In genomic region chr2:48515588-48515987, GRCh38 we compare ENCODE assay signal across 16 cellular contexts. TPM values are rescaled to one million over a fixed set of nuclear protein-coding genes. Genes with fewer than 3 reads are reported as not detected.
DNase-seq lines count a peak whose midpoint lies in the region; ATAC-seq and TF ChIP-seq lines count a peak whose summit lies in the region.
"Had no signal": no experiment of that assay in that cellular context is flagged by ENCODE, and none has a peak within 500 bp of the region (broad histone marks: within the 10 kb centered on the region; RNA-seq: fewer than 3 reads in every experiment).

No MANE protein-coding gene starts in this region.

- peaks cover 2% of the 10 kb centered on the region; the same call in 1 of the 2 replicates for H3K9me1 ChIP-seq in IMR-90 (ENCODE audit: insufficient read depth, low read length)

- TF ChIP-seq CTCF in IMR-90 (conservative IDR thresholded peaks at IDR 0.05; ENCODE audit: low read depth, low read length) (no peak), esophagus muscularis mucosa (IDR thresholded peaks at IDR 0.05) (no peak), lower lobe of right lung (IDR thresholded peaks at IDR 0.05) (no peak)
- no peak for TF ChIP-seq CTCF in CD8-positive, alpha-beta T cell (IDR thresholded peaks at IDR 0.05)

- no peak overlapping the region for H3K14ac ChIP-seq in IMR-90 (replicated peaks; ENCODE audit: low read depth, low read length)

- no peak overlapping the region for H2BK15ac ChIP-seq in IMR-90 (ENCODE audit: low read depth, low read length)

- H3K27ac ChIP-seq in IMR-90 (ENCODE audit: insufficient read depth, low read length) = no peak overlapping the region
- H3K27ac ChIP-seq in esophagus muscularis mucosa (replicated peaks in 1 of 4) = peak overlapping the region; percentile 81 to 90 (median 85)
- H3K27ac ChIP-seq in lower lobe of right lung = peak overlapping the region; percentile 63
- H3K27ac ChIP-seq in subcutaneous abdominal adipose tissue (ENCODE audit: low read depth, low read length) = peak overlapping the region; percentile 31
- no peak overlapping the region for H3K27ac ChIP-seq in CD8-positive, alpha-beta T cell (ENCODE audit: low read depth, low read length)
- H3K27ac ChIP-seq: PC-9 had no signal

- no peaks in the 10 kb centered on the region for H3K27me3 ChIP-seq in IMR-90 (ENCODE audit: control insufficient read depth, insufficient read depth, low read length)
- no peaks in the 10 kb centered on the region for H3K27me3 ChIP-seq in esophagus muscularis mucosa
- no peaks in the 10 kb centered on the region for H3K27me3 ChIP-seq in lower lobe of right lung (ENCODE audit: low read depth)
- H3K27me3 ChIP-seq in subcutaneous abdominal adipose tissue (ENCODE audit: control insufficient read depth in 5 of 5, insufficient read depth in 4 of 5, low read length in 5 of 5) = no peaks in the 10 kb centered on the region
- H3K27me3 ChIP-seq in CD8-positive, alpha-beta T cell (ENCODE audit: insufficient read depth, low read length) = no peaks in the 10 kb centered on the region

- H4K5ac ChIP-seq in IMR-90 (ENCODE audit: low read depth, low read length) = no peak overlapping the region

- TF ChIP-seq POLR2A in IMR-90 (IDR thresholded peaks at IDR 0.05; ENCODE audit: low read depth, low read length) (no peak), esophagus muscularis mucosa (IDR thresholded peaks at IDR 0.05; ENCODE audit: low read depth) (no peak)

- H3K79me1 ChIP-seq in IMR-90 (ENCODE audit: low read depth in 1 of 2, low read length in 2 of 2) = no peaks in the 10 kb centered on the region; a peak in 1 of 4 replicates

- peaks cover 47% of the 10 kb centered on the region for H3K36me3 Mint-ChIP-seq in effector memory CD8-positive, alpha-beta T cell (ENCODE audit: insufficient read depth)
- peaks cover 87% of the 10 kb centered on the region for H3K36me3 Mint-ChIP-seq in CD8-positive, alpha-beta T cell

- H3K36me3 ChIP-seq in IMR-90 (ENCODE audit: control insufficient read depth, insufficient read depth, low read length) = peaks cover 12% of the 10 kb centered on the region
- H3K36me3 ChIP-seq in esophagus muscularis mucosa = peaks cover 4 to 74% (median 49%) of the 10 kb centered on the region in 4 donors
- peaks cover 93% of the 10 kb centered on the region for H3K36me3 ChIP-seq in lower lobe of right lung
- peaks cover 16 to 65% (median 32%) of the 10 kb centered on the region in 5 donors for H3K36me3 ChIP-seq in subcutaneous abdominal adipose tissue (ENCODE audit: control insufficient read depth in 5 of 5, insufficient read depth in 5 of 5, low read length in 5 of 5)
- H3K36me3 ChIP-seq in CD8-positive, alpha-beta T cell (ENCODE audit: insufficient read depth, low read length) = peaks cover 33% of the 10 kb centered on the region

- no peak overlapping the region for H2BK20ac ChIP-seq in IMR-90 (ENCODE audit: low read depth, low read length)

- WGBS in IMR-90 (ENCODE audit: extremely low coverage in 2 of 2, insufficient read length in 1 of 2), 2 experiments = 84% methylated on average over 5 of the region's 6 CpGs; no CpG with 5 or more reads in 1 of the 2 experiments
- 41% methylated on average over 6 of the region's 6 CpGs for WGBS in esophagus muscularis mucosa

- H3K4me1 ChIP-seq in IMR-90 (ENCODE audit: control insufficient read depth, insufficient read depth, low read length) (peaks cover 4% of the 10 kb centered on the region), esophagus muscularis mucosa (peaks cover 7 to 44% (median 39%) of the 10 kb centered on the region in 4 donors), lower lobe of right lung (peaks cover 20% of the 10 kb centered on the region), subcutaneous abdominal adipose tissue (ENCODE audit: control insufficient read depth in 5 of 5, insufficient read depth in 5 of 5, low read length in 5 of 5) (peaks cover 0 to 19% (median 11%) of the 10 kb centered on the region in 5 donors)
- no peaks in the 10 kb centered on the region for H3K4me1 ChIP-seq in CD8-positive, alpha-beta T cell (ENCODE audit: insufficient read depth, low read length)

- no peak overlapping the region for H3K4me3 Mint-ChIP-seq in effector memory CD8-positive, alpha-beta T cell
- no peak overlapping the region for H3K4me3 Mint-ChIP-seq in CD8-positive, alpha-beta T cell
- H3K4me3 Mint-ChIP-seq: activated CD4-positive, alpha-beta memory T cell treated with anti-CD3 and anti-CD28 coated beads, Interleukin-2, amount 10 ng/mL, durations not matched to agents 7 days and 5 days; naive thymus-derived CD4-positive, alpha-beta T cell had no signal

- H2AK5ac ChIP-seq in IMR-90 (ENCODE audit: low read depth, low read length) = no peak overlapping the region

- H3K56ac ChIP-seq in IMR-90 (ENCODE audit: extremely low read depth, insufficient read depth, low read length) = no peak overlapping the region

- TF ChIP-seq RAD21 in IMR-90 (IDR thresholded peaks at IDR 0.05; ENCODE audit: low read length) = no peak

- no peak for TF ChIP-seq EP300 in esophagus muscularis mucosa (IDR thresholded peaks at IDR 0.05)

- peak overlapping the region; percentile 15 for H2AK9ac ChIP-seq in IMR-90 (replicated peaks; ENCODE audit: low read depth, low read length, poor library complexity)

- intact Hi-C loops in IMR-90 (cut with micrococcal nuclease) (no loop called here), esophagus muscularis mucosa (cut with DNase I) (no loop called here), lower lobe of right lung (cut with DNase I) (no loop called here)
- intact Hi-C loops in CD8-positive, alpha-beta T cell (cut with DNase I, micrococcal nuclease) = no loop called here

- no peak overlapping the region for H3K9ac ChIP-seq in IMR-90 (ENCODE audit: low read depth, low read length)
- peak overlapping the region in 3 of 5 donors; percentile 5 to 68 (median 11) for H3K9ac ChIP-seq in subcutaneous abdominal adipose tissue (ENCODE audit: low read length in 5 of 5)

- no peak overlapping the region for H3K23ac ChIP-seq in IMR-90 (ENCODE audit: low read depth, low read length)

- no peak overlapping the region for H2BK120ac ChIP-seq in IMR-90 (ENCODE audit: low read depth, low read length)

- H3K4me2 ChIP-seq in IMR-90 (ENCODE audit: low read depth, low read length) = no peak overlapping the region
- H3K4me2 ChIP-seq: PC-9 had no signal

- no peak overlapping the region for H4K91ac ChIP-seq in IMR-90 (ENCODE audit: insufficient read depth, low read depth, low read length)

- H3K4me1 Mint-ChIP-seq in effector memory CD8-positive, alpha-beta T cell (ENCODE audit: low read depth in 2 of 2) = peaks cover under 1 to 8% of the 10 kb centered on the region in 2 donors
- H3K4me1 Mint-ChIP-seq in CD8-positive, alpha-beta T cell (ENCODE audit: low read depth) = peaks cover 1% of the 10 kb centered on the region

- POLR2A ChIA-PET in IMR-90 (lab: Charles Lee; ENCODE audit: unreplicated experiment) = no interaction called here
- POLR2A ChIA-PET in CD8-positive, alpha-beta T cell (lab: Charles Lee) = no interaction called here

- H3K4me3 ChIP-seq in IMR-90 (ENCODE audit: insufficient read depth, low read depth, low read length) = no peak overlapping the region
- H3K4me3 ChIP-seq in esophagus muscularis mucosa = no peak overlapping the region
- no peak overlapping the region for H3K4me3 ChIP-seq in lower lobe of right lung
- no peak overlapping the region for H3K4me3 ChIP-seq in subcutaneous abdominal adipose tissue (ENCODE audit: low read depth in 1 of 5, low read length in 5 of 5)
- H3K4me3 ChIP-seq in CD8-positive, alpha-beta T cell (ENCODE audit: low read depth, low read length) = no peak overlapping the region
- H3K4me3 ChIP-seq: PC-9 had no signal

- ATAC-seq in IMR-90 (ENCODE audit: low read depth) (peak; percentile 68), lower lobe of right lung (peak; percentile 83 to 84)
- no peak for ATAC-seq in effector memory CD8-positive, alpha-beta T cell (replicated peaks)
- no peak for ATAC-seq in CD8-positive, alpha-beta T cell
- ATAC-seq: naive thymus-derived CD4-positive, alpha-beta T cell had no signal

- dilution Hi-C loops in IMR-90 (cut with HindIII; ENCODE audit: low sequenced_read_pairs, unreplicated experiment) = no loop called here

- CTCF ChIA-PET in IMR-90 (lab: Yijun Ruan, JAX) = interaction anchor here (0.6 kb wide), 1 partner anchor 68 kb away, joined by 3 read pairs; no protein-coding TSS in a partner anchor
- CTCF ChIA-PET in CD8-positive, alpha-beta T cell (lab: Charles Lee) = interaction anchor here (0.6 kb wide), 1 partner anchor 10 kb away, joined by 3 read pairs; no protein-coding TSS in a partner anchor

- H3K27ac Mint-ChIP-seq in effector memory CD8-positive, alpha-beta T cell = no peak overlapping the region
- no peak overlapping the region for H3K27ac Mint-ChIP-seq in CD8-positive, alpha-beta T cell
- H3K27ac Mint-ChIP-seq: activated CD4-positive, alpha-beta memory T cell treated with anti-CD3 and anti-CD28 coated beads, Interleukin-2, amount 10 ng/mL, durations not matched to agents 7 days and 5 days had no signal

- H3K18ac ChIP-seq in IMR-90 (ENCODE audit: low read depth, low read length) = no peak overlapping the region

- no peak for DNase-seq in IMR-90
- DNase-seq in esophagus muscularis mucosa (ENCODE audit: extremely low spot score) = no peak
- DNase-seq in lower lobe of right lung = no peak
- no peak for DNase-seq in NCI-H1048 (lab: John Stamatoyannopoulos, UW)
- DNase-seq in activated CD8-positive, alpha-beta memory T cell treated with anti-CD3 and anti-CD28 coated beads for 24 hours = no peak
- DNase-seq in effector memory CD8-positive, alpha-beta T cell = no peak
- no peak for DNase-seq in CD8-positive, alpha-beta T cell
- DNase-seq: activated CD4-positive, alpha-beta memory T cell treated with anti-CD3 and anti-CD28 coated beads, Interleukin-2, amount 10 ng/mL, durations not matched to agents 7 days and 5 days; anterior cingulate cortex; COR-L47; HCEC 1CT; naive thymus-derived CD4-positive, alpha-beta T cell; NCI-H1930; PC-9; retina had no signal

- no peaks in the 10 kb centered on the region for H3K9me3 ChIP-seq in IMR-90 (ENCODE audit: control insufficient read depth, insufficient read depth, low read length)
- no peaks in the 10 kb centered on the region for H3K9me3 ChIP-seq in esophagus muscularis mucosa
- H3K9me3 ChIP-seq in lower lobe of right lung = no peaks in the 10 kb centered on the region
- H3K9me3 ChIP-seq in subcutaneous abdominal adipose tissue (ENCODE audit: control insufficient read depth in 5 of 5, low read length in 5 of 5) = no peaks in the 10 kb centered on the region
- no peaks in the 10 kb centered on the region for H3K9me3 ChIP-seq in CD8-positive, alpha-beta T cell (ENCODE audit: low read length)

- H2AFZ ChIP-seq in IMR-90 (replicated peaks; ENCODE audit: low read length, poor library complexity) = no peak overlapping the region
- H2AFZ ChIP-seq: PC-9 had no signal

- no peak overlapping the region for H2BK5ac ChIP-seq in IMR-90 (ENCODE audit: low read depth, low read length, poor library complexity, severe bottlenecking)

- no TSS peak for BruUV-seq in IMR-90 (replicated peaks; lab: Mats Ljungman, UMichigan)

- in situ Hi-C loops in IMR-90 (cut with MboI; ENCODE audit: low sequenced_read_pairs) = no loop called here

- H3K27me3 Mint-ChIP-seq in effector memory CD8-positive, alpha-beta T cell = no peaks in the 10 kb centered on the region
- no peaks in the 10 kb centered on the region for H3K27me3 Mint-ChIP-seq in CD8-positive, alpha-beta T cell (ENCODE audit: low read depth)
- H3K27me3 Mint-ChIP-seq: activated CD4-positive, alpha-beta memory T cell treated with anti-CD3 and anti-CD28 coated beads, Interleukin-2, amount 10 ng/mL, durations not matched to agents 7 days and 5 days; naive thymus-derived CD4-positive, alpha-beta T cell had no signal

- H4K8ac ChIP-seq in IMR-90 (ENCODE audit: low read depth in 2 of 2, low read length in 2 of 2) = no peak overlapping the region

- H3K9me3 Mint-ChIP-seq in effector memory CD8-positive, alpha-beta T cell = no peaks in the 10 kb centered on the region
- no peaks in the 10 kb centered on the region for H3K9me3 Mint-ChIP-seq in CD8-positive, alpha-beta T cell
- H3K9me3 Mint-ChIP-seq: activated CD4-positive, alpha-beta memory T cell treated with anti-CD3 and anti-CD28 coated beads, Interleukin-2, amount 10 ng/mL, durations not matched to agents 7 days and 5 days had no signal

- no peak overlapping the region for H3K4ac ChIP-seq in IMR-90 (ENCODE audit: low read depth, low read length)

- H4K20me1 ChIP-seq in IMR-90 (ENCODE audit: insufficient read depth, low read length) = no peaks in the 10 kb centered on the region

RNA-seq across cellular contexts. Expression of gene STON1, which starts 14.4 kb away (rescaled TPM):
- total RNA-seq in IMR-90 (2012; rRNA removed) (5.7 and 6.9 TPM in 2 replicates), esophagus muscularis mucosa (100 to 1,000 TPM; 135 to 198 (median 168) TPM), lower lobe of right lung (33.4 TPM)
- 3.1 and 4.0 TPM in 2 replicates for polyA plus RNA-seq in IMR-90 (2012; rRNA removed)
- 1.1 and 1.2 TPM in 2 replicates for polyA plus RNA-seq in IMR-90 (2012; cell fraction: cytosol; rRNA removed)
- 1.3 and 5.6 TPM in 2 replicates for polyA plus RNA-seq in IMR-90 (2012; cell fraction: nucleus; rRNA removed; ENCODE audit: low replicate concordance)
- total RNA-seq in CD8-positive, alpha-beta T cell = 1 to 10 TPM; 1.4 TPM

Comparison
In these comparisons a context has a peak if more than half of its experiments do, and no peak if none do; other contexts are left out.
1. ATAC-seq: peak in IMR-90 (single experiment) and lower lobe of right lung (2 of 2); none in effector memory CD8-positive, alpha-beta T cell (single experiment) and CD8-positive, alpha-beta T cell (single experiment).
2. H3K27ac ChIP-seq: peak in esophagus muscularis mucosa (4 of 4), lower lobe of right lung (single experiment) and subcutaneous abdominal adipose tissue (single experiment); none in IMR-90 (single experiment) and CD8-positive, alpha-beta T cell (single experiment).